Comparison of ENCODE assay signal across 9 cellular contexts in genomic region chr1:8239039-8239305, GRCh38.
DNase-seq lines count a peak whose midpoint lies in the region; ATAC-seq and TF ChIP-seq lines count a peak whose summit lies in the region.
"Had no signal": no experiment of that assay in that cellular context is flagged by ENCODE, and none has a peak within 500 bp of the region (broad histone marks: within the 10 kb centered on the region; RNA-seq: fewer than 3 reads in every experiment).

No MANE protein-coding gene starts in this region.

- H3K4me1 ChIP-seq in Peyer's patch, result peaks cover 0 to 34% (median 5%) of the 10 kb centered on the region in 4 donors
- peaks cover 12% of the 10 kb centered on the region for H3K4me1 ChIP-seq in fibroblast of lung (ENCODE audit: control insufficient read depth, extremely low read depth, insufficient read depth, low read length)
- H3K4me1 ChIP-seq in osteoblast (ENCODE audit: insufficient read depth, low read length), result peaks cover 10% of the 10 kb centered on the region

- H3K36me3 ChIP-seq in Peyer's patch, result no peaks in the 10 kb centered on the region
- no peaks in the 10 kb centered on the region for H3K36me3 ChIP-seq in fibroblast of lung (ENCODE audit: control insufficient read depth, insufficient read depth, low read length)
- H3K36me3 ChIP-seq in osteoblast (ENCODE audit: insufficient read depth, low read length), result no peaks in the 10 kb centered on the region

- no peaks in the 10 kb centered on the region for H3K79me2 ChIP-seq in fibroblast of lung (ENCODE audit: control insufficient read depth, insufficient read depth, low read length)
- H3K79me2 ChIP-seq in osteoblast (ENCODE audit: insufficient read depth, low read length), result no peaks in the 10 kb centered on the region

- H3K36me3 Mint-ChIP-seq in Calu3 (ENCODE audit: insufficient read depth, unreplicated experiment), result no peaks in the 10 kb centered on the region
- H3K36me3 Mint-ChIP-seq in naive thymus-derived CD8-positive, alpha-beta T cell, result no peaks in the 10 kb centered on the region

- no peak for TF ChIP-seq CTCF in Calu3 (IDR thresholded peaks at IDR 0.05; ENCODE audit: unreplicated experiment)
- peak in 1 of 6 experiments; percentile 9 for TF ChIP-seq CTCF in Peyer's patch (IDR thresholded peaks at IDR 0.05)
- peak; percentile 49 to 55 for TF ChIP-seq CTCF in fibroblast of lung (conservative IDR thresholded peaks at IDR 0.05 in 1 of 2, IDR thresholded peaks at IDR 0.05 in 1 of 2; ENCODE audit: low read depth in 1 of 2, low read length in 2 of 2)
- peak; percentile 46 for TF ChIP-seq CTCF in osteoblast (IDR thresholded peaks at IDR 0.05; ENCODE audit: extremely low read depth, low read depth, low read length)

- TF ChIP-seq POLR2A in Peyer's patch (IDR thresholded peaks at IDR 0.05), result no peak

- peaks cover 16% of the 10 kb centered on the region for H3K4me1 Mint-ChIP-seq in Calu3 (ENCODE audit: low read depth, unreplicated experiment)
- H3K4me1 Mint-ChIP-seq in naive thymus-derived CD8-positive, alpha-beta T cell, result peaks cover 0 to 7% (median 6%) of the 10 kb centered on the region in 4 donors

- no peak overlapping the region for H3K9ac ChIP-seq in fibroblast of lung (ENCODE audit: insufficient read depth, low read length)

- H3K27me3 Mint-ChIP-seq in Calu3 (ENCODE audit: unreplicated experiment), result no peaks in the 10 kb centered on the region
- peaks cover 3 to 35% (median 17%) of the 10 kb centered on the region in 5 donors for H3K27me3 Mint-ChIP-seq in naive thymus-derived CD8-positive, alpha-beta T cell

- DNase-seq in Calu3 (peak; percentile 39), Peyer's patch (peak in 1 of 3 donors; percentile 68), fibroblast of lung (ENCODE audit: low read depth in 2 of 2) (peak; percentile 63 to 76), osteoblast (ENCODE audit: insufficient read length, low spot score, missing footprints) (no peak), NAMALWA (ENCODE audit: low spot score) (no peak)
- no peak for DNase-seq in naive thymus-derived CD8-positive, alpha-beta T cell
- DNase-seq in activated CD4-positive, CD25-positive, alpha-beta regulatory T cell treated with anti-CD3 and anti-CD28 coated beads, Interleukin-2, amount 50 U/mL, for 72 hours, result no peak
- no peak for DNase-seq in activated CD8-positive, alpha-beta memory T cell treated with anti-CD3 and anti-CD28 coated beads for 24 hours

- peak overlapping the region; percentile 11 for H3K27ac Mint-ChIP-seq in Calu3 (ENCODE audit: unreplicated experiment)
- H3K27ac Mint-ChIP-seq in naive thymus-derived CD8-positive, alpha-beta T cell, result no peak overlapping the region

- CTCF ChIA-PET in Calu3 (lab: Charles Lee), result interaction anchor here (0.6 to 1.2 kb wide), 9 partner anchors 16 to 230 kb away, joined by 3 to 13 read pairs (median 5); no protein-coding TSS in a partner anchor

- no peaks in the 10 kb centered on the region for H3K9me3 Mint-ChIP-seq in Calu3 (ENCODE audit: low read depth, unreplicated experiment)
- no peaks in the 10 kb centered on the region for H3K9me3 Mint-ChIP-seq in naive thymus-derived CD8-positive, alpha-beta T cell

- no TSS peak for BruUV-seq in Calu3 (replicated peaks; lab: Mats Ljungman, UMichigan)

- no peak overlapping the region for H3K4me3 Mint-ChIP-seq in Calu3 (ENCODE audit: low read depth, unreplicated experiment)
- no peak overlapping the region for H3K4me3 Mint-ChIP-seq in naive thymus-derived CD8-positive, alpha-beta T cell

- H2AFZ ChIP-seq in fibroblast of lung (ENCODE audit: low read length), result no peak overlapping the region
- no peak overlapping the region for H2AFZ ChIP-seq in osteoblast (ENCODE audit: low read length)

- H3K9me3 ChIP-seq in Peyer's patch (no peaks in the 10 kb centered on the region), fibroblast of lung (ENCODE audit: control insufficient read depth, insufficient read depth, low read depth, low read length) (no peaks in the 10 kb centered on the region), osteoblast (ENCODE audit: low read depth, low read length) (no peaks in the 10 kb centered on the region)

- H3K4me3 ChIP-seq in Peyer's patch (no peak overlapping the region), fibroblast of lung (replicated peaks in 1 of 4; ENCODE audit: control extremely low read depth in 1 of 4, insufficient read depth in 1 of 4, low read depth in 3 of 4, low read length in 4 of 4) (no peak overlapping the region), osteoblast (ENCODE audit: insufficient read depth, low read length) (no peak overlapping the region)
- H3K4me3 ChIP-seq: coronary artery had no signal

- H4K20me1 ChIP-seq in fibroblast of lung (ENCODE audit: control insufficient read depth, extremely low read depth, insufficient read depth, low read length), result no peaks in the 10 kb centered on the region
- no peaks in the 10 kb centered on the region for H4K20me1 ChIP-seq in osteoblast (ENCODE audit: insufficient read depth, low read length)

- intact Hi-C loops in Calu3 (cut with micrococcal nuclease; ENCODE audit: unreplicated experiment), result no loop called here

- H3K27me3 ChIP-seq in Peyer's patch (no peaks in the 10 kb centered on the region), fibroblast of lung (ENCODE audit: control insufficient read depth, insufficient read depth, low read length) (no peaks in the 10 kb centered on the region), osteoblast (ENCODE audit: insufficient read depth, low read length) (no peaks in the 10 kb centered on the region)

- no peak for ATAC-seq in naive thymus-derived CD8-positive, alpha-beta T cell

- no peak overlapping the region for H3K4me2 ChIP-seq in fibroblast of lung (ENCODE audit: extremely low read depth, insufficient read depth, low read length)
- H3K4me2 ChIP-seq in osteoblast (ENCODE audit: insufficient read depth, low read length), result peak overlapping the region; percentile 58

- peak overlapping the region in 3 of 4 donors; percentile 62 to 89 (median 84) for H3K27ac ChIP-seq in Peyer's patch
- H3K27ac ChIP-seq in fibroblast of lung (ENCODE audit: insufficient read depth, low read length), result peak overlapping the region; percentile 9
- peak overlapping the region; percentile 84 for H3K27ac ChIP-seq in osteoblast (ENCODE audit: low read depth, low read length)

- POLR2A ChIA-PET in naive thymus-derived CD8-positive, alpha-beta T cell (lab: Charles Lee), result interaction anchor here (0.6 kb wide), 1 partner anchor 108 kb away, joined by 3 read pairs; no protein-coding TSS in a partner anchor

Comparison
In these comparisons a context has a peak if more than half of its experiments do, and no peak if none do; other contexts are left out.
1. DNase-seq: peak in Calu3 (single experiment) and fibroblast of lung (2 of 2); none in osteoblast (single experiment), naive thymus-derived CD8-positive, alpha-beta T cell (0 of 10), activated CD4-positive, CD25-positive, alpha-beta regulatory T cell treated with anti-CD3 and anti-CD28 coated beads, Interleukin-2, amount 50 U/mL, for 72 hours (single experiment), NAMALWA (single experiment) and activated CD8-positive, alpha-beta memory T cell treated with anti-CD3 and anti-CD28 coated beads for 24 hours (single experiment).
2. H3K27ac ChIP-seq: peak in every context shown above with its lines; median percentile 84 in Peyer's patch; 84 in osteoblast; 9 in fibroblast of lung.